ENCODE assay signal across 8 cellular contexts in the genomic region with DNA sequence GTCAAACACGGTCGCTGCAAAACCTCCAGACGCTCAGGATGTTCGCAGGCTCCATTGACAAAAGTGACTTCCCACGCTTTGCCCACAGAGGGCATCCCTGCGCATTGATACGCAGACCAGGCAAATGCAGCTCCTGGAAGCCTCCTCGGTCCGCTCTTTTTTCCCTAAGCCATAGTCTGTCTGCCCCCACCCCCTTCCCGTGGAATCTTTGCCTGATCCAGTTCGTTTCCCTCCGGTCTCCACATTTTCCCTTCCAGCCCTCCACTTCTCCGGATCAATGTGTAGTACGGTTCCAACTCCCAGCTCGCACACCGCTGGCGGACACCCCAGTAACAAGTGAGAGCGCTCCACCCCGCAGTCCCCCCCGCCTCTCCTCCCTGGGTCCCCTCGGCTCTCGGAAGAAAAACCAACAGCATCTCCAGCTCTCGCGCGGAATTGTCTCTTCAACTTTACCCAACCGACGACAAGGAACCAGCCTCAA. TPM values are rescaled to one million over a fixed set of nuclear protein-coding genes. Genes with fewer than 3 reads are reported as not detected.
A peak's percentile ranks its signal among the peaks of the same experiment; 100 is the strongest.
DNase-seq lines count a peak whose midpoint lies in the region; ATAC-seq and TF ChIP-seq lines count a peak whose summit lies in the region.

A gene with protein sequence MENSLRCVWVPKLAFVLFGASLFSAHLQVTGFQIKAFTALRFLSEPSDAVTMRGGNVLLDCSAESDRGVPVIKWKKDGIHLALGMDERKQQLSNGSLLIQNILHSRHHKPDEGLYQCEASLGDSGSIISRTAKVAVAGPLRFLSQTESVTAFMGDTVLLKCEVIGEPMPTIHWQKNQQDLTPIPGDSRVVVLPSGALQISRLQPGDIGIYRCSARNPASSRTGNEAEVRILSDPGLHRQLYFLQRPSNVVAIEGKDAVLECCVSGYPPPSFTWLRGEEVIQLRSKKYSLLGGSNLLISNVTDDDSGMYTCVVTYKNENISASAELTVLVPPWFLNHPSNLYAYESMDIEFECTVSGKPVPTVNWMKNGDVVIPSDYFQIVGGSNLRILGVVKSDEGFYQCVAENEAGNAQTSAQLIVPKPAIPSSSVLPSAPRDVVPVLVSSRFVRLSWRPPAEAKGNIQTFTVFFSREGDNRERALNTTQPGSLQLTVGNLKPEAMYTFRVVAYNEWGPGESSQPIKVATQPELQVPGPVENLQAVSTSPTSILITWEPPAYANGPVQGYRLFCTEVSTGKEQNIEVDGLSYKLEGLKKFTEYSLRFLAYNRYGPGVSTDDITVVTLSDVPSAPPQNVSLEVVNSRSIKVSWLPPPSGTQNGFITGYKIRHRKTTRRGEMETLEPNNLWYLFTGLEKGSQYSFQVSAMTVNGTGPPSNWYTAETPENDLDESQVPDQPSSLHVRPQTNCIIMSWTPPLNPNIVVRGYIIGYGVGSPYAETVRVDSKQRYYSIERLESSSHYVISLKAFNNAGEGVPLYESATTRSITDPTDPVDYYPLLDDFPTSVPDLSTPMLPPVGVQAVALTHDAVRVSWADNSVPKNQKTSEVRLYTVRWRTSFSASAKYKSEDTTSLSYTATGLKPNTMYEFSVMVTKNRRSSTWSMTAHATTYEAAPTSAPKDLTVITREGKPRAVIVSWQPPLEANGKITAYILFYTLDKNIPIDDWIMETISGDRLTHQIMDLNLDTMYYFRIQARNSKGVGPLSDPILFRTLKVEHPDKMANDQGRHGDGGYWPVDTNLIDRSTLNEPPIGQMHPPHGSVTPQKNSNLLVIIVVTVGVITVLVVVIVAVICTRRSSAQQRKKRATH (N-terminal part only) (plus strand): TSS at position 307 of the 481 bp plus-strand sequence. CDS start 591 bp downstream, outside the sequence.

- H3K4me3 ChIP-seq in AG04450 (ENCODE audit: low read depth, low read length) = peak within 1 kb of the TSS; percentile 57
- no peak within 1 kb of the TSS for H3K4me3 ChIP-seq in PC-9
- no peak within 1 kb of the TSS for H3K4me3 ChIP-seq in fibroblast of the aortic adventitia (ENCODE audit: low read depth, low read length)
- H3K4me3 ChIP-seq in trophoblast cell (ENCODE audit: low read depth, low read length) = peak within 1 kb of the TSS; percentile 19

- H4K12ac ChIP-seq in trophoblast cell (ENCODE audit: low read depth, low read length) = no peak within 1 kb of the TSS

- DNase-seq in AG04450 (ENCODE audit: low read depth, low spot score) (peak; percentile 15), PC-9 (peak in 1 of 2 experiments; percentile 4), fibroblast of the aortic adventitia (ENCODE audit: low read depth) (peak; percentile 21), trophoblast cell (no peak), NCI-H526 treated with DMSO at 0.1 percent for 48 hours (lab: John Stamatoyannopoulos, UW) (no peak)
- no peak for DNase-seq in stimulated activated naive CD4-positive, alpha-beta T cell (lab: John Stamatoyannopoulos, UW)

- H2AFZ ChIP-seq in PC-9 (0 out of 2 replicates have a peak within 1 kb of the TSS, but pooled peaks have one; percentile 48), trophoblast cell (ENCODE audit: insufficient read depth, low read length, poor library complexity) (no peak within 1 kb of the TSS)

- H2BK12ac ChIP-seq in trophoblast cell (ENCODE audit: low read length) = no peak within 1 kb of the TSS

- BruUV-seq in PC-9 (replicated peaks; lab: Mats Ljungman, UMichigan) = no TSS peak

- H3K18ac ChIP-seq in trophoblast cell (ENCODE audit: low read length) = no peak within 1 kb of the TSS

- H2AK5ac ChIP-seq in trophoblast cell (ENCODE audit: low read length) = no peak within 1 kb of the TSS

- H2BK5ac ChIP-seq in trophoblast cell (ENCODE audit: low read depth, low read length, poor library complexity) = no peak within 1 kb of the TSS

- H3K14ac ChIP-seq in trophoblast cell (ENCODE audit: low read length) = no peak within 1 kb of the TSS

- H4K20me1 ChIP-seq in PC-9 (ENCODE audit: insufficient read depth) = no peaks in the 10 kb centered on the region

- H4K8ac ChIP-seq in trophoblast cell (ENCODE audit: low read depth, low read length) = no peak within 1 kb of the TSS

- H3K4me1 ChIP-seq in PC-9 (replicated peaks; ENCODE audit: insufficient read depth) (no peaks in the 10 kb centered on the region), trophoblast cell (ENCODE audit: control insufficient read depth in 1 of 2, insufficient read depth in 2 of 2, low read length in 2 of 2) (peaks cover 6 to 7% of the 10 kb centered on the region in 2 experiments)

- H3K36me3 ChIP-seq in PC-9 (ENCODE audit: low read depth) = no peaks in the 10 kb centered on the region
- H3K36me3 ChIP-seq in trophoblast cell (ENCODE audit: control insufficient read depth in 1 of 2, insufficient read depth in 2 of 2, low read length in 2 of 2) = no peaks in the 10 kb centered on the region

- CTCF ChIA-PET in AG04450 (lab: Charles Lee) = interaction anchor here (0.7 to 2.4 kb wide), 8 partner anchors 10 to 533 kb away, joined by 3 to 12 read pairs (median 4); no protein-coding TSS in a partner anchor
- CTCF ChIA-PET in PC-9 (lab: Charles Lee) = no interaction called here

- H4K91ac ChIP-seq in trophoblast cell (ENCODE audit: low read depth, low read length) = no peak within 1 kb of the TSS

- POLR2A ChIA-PET in AG04450 (lab: Yijun Ruan, JAX) (no interaction called here), PC-9 (lab: Charles Lee; ENCODE audit: unreplicated experiment) (no interaction called here)

- H3F3A ChIP-seq in PC-9 (ENCODE audit: insufficient read depth, low read depth) = no peaks in the 10 kb centered on the region

- no peaks in the 10 kb centered on the region for H3K79me1 ChIP-seq in trophoblast cell (ENCODE audit: low read length)

- intact Hi-C loops in PC-9 (cut with micrococcal nuclease; ENCODE audit: unreplicated experiment) = no loop called here

- H3K27me3 ChIP-seq in AG04450 (ENCODE audit: control insufficient read depth, insufficient read depth, low read length) (peaks cover 21% of the 10 kb centered on the region), PC-9 (ENCODE audit: insufficient read depth, low read depth) (peaks cover 3% of the 10 kb centered on the region; the same call in 1 of the 2 replicates), trophoblast cell (ENCODE audit: insufficient read depth, low read length) (peaks cover 28% of the 10 kb centered on the region)

- no peak within 1 kb of the TSS for H3K4ac ChIP-seq in trophoblast cell (ENCODE audit: low read depth, low read length)

- no CpG with 5 or more reads among the region's 27 CpGs for WGBS in trophoblast cell (ENCODE audit: extremely low coverage, insufficient coverage, insufficient read length)

- no peak within 1 kb of the TSS for H2BK120ac ChIP-seq in trophoblast cell (ENCODE audit: insufficient read depth, low read length, poor library complexity)

- peak; percentile 64 for ATAC-seq in HG02798 (IDR thresholded peaks at IDR 0.05; ENCODE audit: poor library complexity, unreplicated experiment)
- ATAC-seq in GM21528 (IDR thresholded peaks at IDR 0.05; ENCODE audit: low FRiP score, unreplicated experiment) = no peak

- H3K4me2 ChIP-seq in PC-9 = peak within 1 kb of the TSS; percentile 31; the same call in 1 of the 2 replicates
- H3K4me2 ChIP-seq in trophoblast cell (ENCODE audit: low read length) = peak within 1 kb of the TSS; percentile 67

- H3K9ac ChIP-seq in trophoblast cell (ENCODE audit: low read length) = no peak within 1 kb of the TSS

- no peak within 1 kb of the TSS for H3K27ac ChIP-seq in AG04450 (ENCODE audit: low read depth, low read length)
- no peak within 1 kb of the TSS for H3K27ac ChIP-seq in PC-9
- no peak within 1 kb of the TSS for H3K27ac ChIP-seq in trophoblast cell (ENCODE audit: low read depth, low read length)

- H3K9me3 ChIP-seq in AG04450 (ENCODE audit: control insufficient read depth, insufficient read depth, low read length) (peaks cover 2% of the 10 kb centered on the region; the same call in 1 of the 2 replicates), PC-9 (ENCODE audit: insufficient read depth, low read depth) (no peaks in the 10 kb centered on the region; the same call in 1 of the 2 replicates), trophoblast cell (ENCODE audit: insufficient read depth, low read depth, low read length) (peaks cover 3% of the 10 kb centered on the region)

- no peaks in the 10 kb centered on the region for H3K9me2 ChIP-seq in PC-9 (ENCODE audit: insufficient read depth)

- H3K79me2 ChIP-seq in PC-9 (ENCODE audit: low read depth) = no peaks in the 10 kb centered on the region
- no peaks in the 10 kb centered on the region for H3K79me2 ChIP-seq in trophoblast cell (ENCODE audit: control insufficient read depth, insufficient read depth, low read length, poor library complexity)

- TF ChIP-seq CTCF in AG04450 (IDR thresholded peaks at IDR 0.05; ENCODE audit: low read depth, low read length) (peak; percentile 52), PC-9 (conservative IDR thresholded peaks at IDR 0.05) (0 out of 2 replicates have a peak, but pooled peaks have one; percentile 27), fibroblast of the aortic adventitia (IDR thresholded peaks at IDR 0.05; ENCODE audit: insufficient read depth, low read length) (peak; percentile 31)

- H3K23ac ChIP-seq in trophoblast cell (ENCODE audit: low read length) = no peak within 1 kb of the TSS

RNA-seq across cellular contexts. Expression of the gene that starts here (rescaled TPM):
- polyA plus RNA-seq in AG04450 (2011; rRNA removed) = 0.46 and 0.67 TPM in 2 replicates
- 1.1 and 1.8 TPM in 2 replicates for polyA minus RNA-seq in AG04450 (2011; rRNA and poly(A)+ RNA removed)
- total RNA-seq in PC-9 (2021) = not detected in 2 replicates
- total RNA-seq in fibroblast of the aortic adventitia (ENCODE audit: low replicate concordance) = under 0.01 and 0.09 TPM in 2 replicates
- 0.11 and 0.19 TPM in 2 replicates for polyA plus RNA-seq in trophoblast cell (2013)

Comparison
In these comparisons a context has a peak if more than half of its experiments do, and no peak if none do; other contexts are left out.
1. Peak in DNase-seq in fibroblast of the aortic adventitia; RNA of the gene not detected or under 1 TPM.
2. H3K4me3 ChIP-seq: peak in AG04450 (single experiment) and trophoblast cell (single experiment); none in PC-9 (single experiment) and fibroblast of the aortic adventitia (single experiment).
3. Peak in every context shown above with its lines, with median percentiles within 50 percentile points of each other: CTCF ChIP-seq.